Comparison of ENCODE assay signal across 21 cellular contexts in genomic region chr14:56561586-56561985, GRCh38. TPM values are rescaled to one million over a fixed set of nuclear protein-coding genes. Genes with fewer than 3 reads are reported as not detected.
DNase-seq lines count a peak whose midpoint lies in the region; ATAC-seq, FAIRE-seq and TF ChIP-seq lines count a peak whose summit lies in the region.
"Had no signal": no experiment of that assay in that cellular context is flagged by ENCODE, and none has a peak within 500 bp of the region (broad histone marks: within the 10 kb centered on the region; RNA-seq: fewer than 3 reads in every experiment).

No MANE protein-coding gene starts in this region.

- H3K27ac ChIP-seq in A549 (no peak overlapping the region), parathyroid adenoma (peak overlapping the region; percentile 45)
- H3K27ac ChIP-seq: 22Rv1, C4-2B, GM23248 had no signal

- 45% methylated on average over 2 of the region's 2 CpGs for WGBS in A549 (ENCODE audit: missing lambda C conversion rate)

- no peaks in the 10 kb centered on the region for H3K36me3 ChIP-seq in parathyroid adenoma (ENCODE audit: control insufficient read depth, insufficient read depth, low read length)
- H3K36me3 ChIP-seq: BE2C had no signal

- H3K9ac ChIP-seq in parathyroid adenoma, result no peak overlapping the region
- H3K9ac ChIP-seq: GM23248 had no signal

- peaks cover 8% of the 10 kb centered on the region; the same call in 1 of the 3 replicates for H3K9me3 ChIP-seq in A549
- H3K9me3 ChIP-seq in parathyroid adenoma (ENCODE audit: control insufficient read depth, low read length), result no peaks in the 10 kb centered on the region
- H3K9me3 ChIP-seq: BE2C had no signal

- no peak for ATAC-seq in A549
- no peak for ATAC-seq in HG02610 (IDR thresholded peaks at IDR 0.05; ENCODE audit: unreplicated experiment)
- ATAC-seq in GM19023 (IDR thresholded peaks at IDR 0.05; ENCODE audit: unreplicated experiment), result no peak
- no peak for ATAC-seq in HG02938 (IDR thresholded peaks at IDR 0.05; ENCODE audit: unreplicated experiment)
- ATAC-seq in GM21723 (IDR thresholded peaks at IDR 0.05; ENCODE audit: unreplicated experiment), result no peak
- ATAC-seq: HCT116 had no signal

- no peak for TF ChIP-seq CTCF in A549 (IDR thresholded peaks at IDR 0.05)
- TF ChIP-seq CTCF in HFF-Myc (IDR thresholded peaks at IDR 0.05; ENCODE audit: low read depth, low read length, missing control alignments), result no peak
- TF ChIP-seq CTCF in parathyroid adenoma (IDR thresholded peaks at IDR 0.05), result no peak

- peak; percentile 13 for FAIRE-seq in A549 (lab: Jason Lieb, UNC)
- FAIRE-seq: G401.6, GM12892, GM19239, H54 had no signal

- H3K4me1 ChIP-seq in A549 (no peaks in the 10 kb centered on the region), parathyroid adenoma (peaks cover 2% of the 10 kb centered on the region)
- H3K4me1 ChIP-seq: BE2C had no signal

- no peak for TF ChIP-seq POLR2A in A549 (IDR thresholded peaks at IDR 0.05; ENCODE audit: low read length)

- no peak overlapping the region for H3K4me2 ChIP-seq in A549
- no peak overlapping the region for H3K4me2 ChIP-seq in parathyroid adenoma (ENCODE audit: low read length)

- H3K4me3 ChIP-seq in A549 (no peak overlapping the region), HFF-Myc (replicated peaks; ENCODE audit: low read depth, low read length) (no peak overlapping the region), parathyroid adenoma (ENCODE audit: low read depth, low read length) (no peak overlapping the region)
- H3K4me3 ChIP-seq: GM23248 had no signal

- POLR2A ChIA-PET in A549 (lab: Yijun Ruan, JAX), result interaction anchor here (0.7 kb wide), 1 partner anchor 18 kb away, joined by 3 read pairs; the partner anchor contains the start of gene TMEM260

- H3K27me3 ChIP-seq in parathyroid adenoma (ENCODE audit: control insufficient read depth, insufficient read depth, low read length), result no peaks in the 10 kb centered on the region

- H3K79me2 ChIP-seq in parathyroid adenoma, result no peaks in the 10 kb centered on the region

- TF ChIP-seq EP300 in A549 (IDR thresholded peaks at IDR 0.05), result no peak

- TF ChIP-seq RAD21 in A549 (conservative IDR thresholded peaks at IDR 0.05 in 1 of 2, IDR thresholded peaks at IDR 0.05 in 1 of 2), result no peak

- CTCF ChIA-PET in A549 (lab: Yijun Ruan, JAX), result interaction anchor here (1.6 kb wide), 1 partner anchor 70 kb away, joined by 3 read pairs; no protein-coding TSS in a partner anchor

- H2AFZ ChIP-seq in parathyroid adenoma, result peak overlapping the region; percentile 34
- H2AFZ ChIP-seq: GM23248 had no signal

- DNase-seq in A549 (ENCODE audit: low read depth in 1 of 2, low spot score in 1 of 2) (no peak), HFF-Myc (ENCODE audit: extremely low read depth, low read depth) (peak; percentile 9), fibroblast of gingiva (ENCODE audit: low read depth) (peak; percentile 75)
- DNase-seq: BE2C; CD4-positive, alpha-beta memory T cell; DMS79; EL; GM23248; KG1 had no signal

TF ChIP-seq in A549, 52 proteins besides CTCF, POLR2A, EP300 and RAD21:
- no peak for TF ChIP-seq JUN (IDR thresholded peaks at IDR 0.05)
- TF ChIP-seq CHD4 (IDR thresholded peaks at IDR 0.05; ENCODE audit: borderline replicate concordance), result no peak
- no peak for TF ChIP-seq HOXB5 (CRISPR knock-in tag; IDR thresholded peaks at IDR 0.05)
- TF ChIP-seq KDM1A (IDR thresholded peaks at IDR 0.05; ENCODE audit: low read depth), result no peak
- no peak for TF ChIP-seq ZSCAN20 (CRISPR knock-in tag; IDR thresholded peaks at IDR 0.05)
- no peak for TF ChIP-seq MAFK (IDR thresholded peaks at IDR 0.05; ENCODE audit: partially characterized antibody)
- no peak for TF ChIP-seq RNF2 (IDR thresholded peaks at IDR 0.05; ENCODE audit: borderline replicate concordance, low read depth)

RNA-seq across cellular contexts. Expression of gene TMEM260, which starts 18.0 kb away (rescaled TPM):
- polyA plus RNA-seq in A549 (2011; rRNA removed) (15.3 and 17.6 TPM in 2 replicates), A549 (2017; fragmentation: RNase III; extraction: RNeasy Plus Mini Kit Qiagen cat#74134 plus additional on column Dnase treatment) (6.1 to 7.2 TPM (median 6.2 TPM) in 3 replicates)
- polyA plus RNA-seq in A549 (2012; cell fraction: cytosol; rRNA removed), result 2.9 and 3.5 TPM in 2 replicates
- polyA plus RNA-seq in A549 (2012; cell fraction: nucleus; rRNA removed), result 7.0 and 11.9 TPM in 2 replicates
- polyA minus RNA-seq in A549 (2011; rRNA and poly(A)+ RNA removed), result 32.4 and 35.2 TPM in 2 replicates

Comparison
In these comparisons a context has a peak if more than half of its experiments do, and no peak if none do; other contexts are left out.
1. DNase-seq: peak in HFF-Myc (single experiment) and fibroblast of gingiva (single experiment); none in A549 (0 of 2).